29 cellular contexts compared by ENCODE assay signal in genomic region chr5:37063739-37064138, GRCh38.
"Had no signal": no experiment of that assay in that cellular context is flagged by ENCODE, and none has a peak within 500 bp of the region (broad histone marks: within the 10 kb centered on the region; RNA-seq: fewer than 3 reads in every experiment).

No MANE protein-coding gene starts in this region.

- DNase-seq: activated CD4-positive, alpha-beta memory T cell treated with anti-CD3 and anti-CD28 coated beads, Interleukin-2, amount 10 ng/mL, durations not matched to agents 7 days and 5 days; activated CD4-positive, alpha-beta T cell treated with anti-CD3 and anti-CD28 coated beads for 1 hour; activated CD4-positive, alpha-beta T cell treated with anti-CD3 and anti-CD28 coated beads for 48 hours; activated CD4-positive, CD25-positive, alpha-beta regulatory T cell; activated CD8-positive, alpha-beta memory T cell treated with anti-CD3 and anti-CD28 coated beads for 24 hours; activated CD8-positive, alpha-beta memory T cell treated with anti-CD3 and anti-CD28 coated beads, Interleukin-2, amount 10 ng/mL, durations not matched to agents 7 days and 5 days; activated CD8-positive, alpha-beta memory T cell treated with anti-CD3 and anti-CD28 coated beads, Interleukin-2, amount 50 U/mL, for 48 hours; activated effector memory CD4-positive, alpha-beta T cell treated with Interleukin-2 at 50 U/mL for 16 hours; activated naive CD4-positive, alpha-beta T cell treated with anti-CD3 and anti-CD28 coated beads, Interleukin-2, amount 10 ng/mL, durations not matched to agents 7 days and 5 days; activated naive CD8-positive, alpha-beta T cell treated with anti-CD3 and anti-CD28 coated beads, Interleukin-2, amount 50 U/mL, for 24 hours; activated T-cell treated with anti-CD3 and anti-CD28 coated beads, Interleukin-2, amount 50 U/mL, for 48 hours; central memory CD4-positive, alpha-beta T cell; Karpas-422; KBM-7; MV-4-11; NCI-H1092; NCI-H1436 treated with DMSO at 0.1 percent for 48 hours; NCI-H1694 treated with DMSO at 0.1 percent for 48 hours; NCI-H2029; NCI-H345; NCI-H524 treated with DMSO at 0.1 percent for 48 hours; PC-9; SIG-M5; SW 1271; T1000; WERI-Rb-1 had no signal

- ATAC-seq: activated CD8-positive, alpha-beta memory T cell treated with anti-CD3 and anti-CD28 coated beads, Interleukin-2, amount 10 ng/mL, durations not matched to agents 7 days and 5 days; activated naive CD8-positive, alpha-beta T cell treated with anti-CD3 and anti-CD28 coated beads, Interleukin-2, amount 50 U/mL, for 24 hours; Right ventricle myocardium inferior; SK-N-SH treated with all-trans-retinoic acid at 6 μM for 48 hours had no signal

- H3K4me3 ChIP-seq: PC-9 had no signal

- H3K4me2 ChIP-seq: PC-9 had no signal

- H3K27ac ChIP-seq: PC-9, RWPE1, WERI-Rb-1 had no signal
